9 cellular contexts compared by ENCODE assay signal in genomic region chr2:199485732-199486335, GRCh38. TPM values are rescaled to one million over a fixed set of nuclear protein-coding genes. Genes with fewer than 3 reads are reported as not detected.
DNase-seq lines count a peak whose midpoint lies in the region; ATAC-seq and TF ChIP-seq lines count a peak whose summit lies in the region.
"Had no signal": no experiment of that assay in that cellular context is flagged by ENCODE, and none has a peak within 500 bp of the region (broad histone marks: within the 10 kb centered on the region; RNA-seq: fewer than 3 reads in every experiment).

No MANE protein-coding gene starts in this region.

- CTCF ChIA-PET in IMR-90 (lab: Yijun Ruan, JAX) (interaction anchor here (0.6 to 1.8 kb wide), 14 partner anchors 11 to 1176 kb away, joined by 3 to 12 read pairs (median 3); no protein-coding TSS in a partner anchor), Panc1 (lab: Charles Lee) (interaction anchor here (0.6 to 2.2 kb wide), 6 partner anchors 14 to 1171 kb away, joined by 3 to 8 read pairs (median 4); no protein-coding TSS in a partner anchor)

- H3K4me2 ChIP-seq in IMR-90 (ENCODE audit: low read depth, low read length) = no peak overlapping the region

- no peaks in the 10 kb centered on the region for H3K9me1 ChIP-seq in IMR-90 (ENCODE audit: insufficient read depth, low read length)

- TF ChIP-seq RAD21 in IMR-90 (IDR thresholded peaks at IDR 0.05; ENCODE audit: low read length) = peak; percentile 77

- H3K18ac ChIP-seq in IMR-90 (ENCODE audit: low read depth, low read length) = no peak overlapping the region

- POLR2A ChIA-PET in IMR-90 (lab: Charles Lee; ENCODE audit: unreplicated experiment) = no interaction called here
- POLR2A ChIA-PET in Panc1 (lab: Charles Lee) = no interaction called here

- no peaks in the 10 kb centered on the region for H3K4me1 ChIP-seq in IMR-90 (ENCODE audit: control insufficient read depth, insufficient read depth, low read length)
- H3K4me1 ChIP-seq in Panc1 (ENCODE audit: control insufficient read depth, insufficient read depth, low read length) = no peaks in the 10 kb centered on the region

- no peak overlapping the region for H3K4ac ChIP-seq in IMR-90 (ENCODE audit: low read depth, low read length)

- WGBS in IMR-90 (ENCODE audit: extremely low coverage in 2 of 2, insufficient read length in 1 of 2), 2 experiments = no CpG with 5 or more reads among the region's 5 CpGs

- H2AK5ac ChIP-seq in IMR-90 (ENCODE audit: low read depth, low read length) = no peak overlapping the region

- no peak overlapping the region for H2BK15ac ChIP-seq in IMR-90 (ENCODE audit: low read depth, low read length)

- no peak overlapping the region for H2BK20ac ChIP-seq in IMR-90 (ENCODE audit: low read depth, low read length)

- H3K27me3 ChIP-seq in IMR-90 (ENCODE audit: control insufficient read depth, insufficient read depth, low read length) (no peaks in the 10 kb centered on the region), Panc1 (ENCODE audit: control insufficient read depth, insufficient read depth, low read length) (no peaks in the 10 kb centered on the region)

- H3K9ac ChIP-seq in IMR-90 (ENCODE audit: low read depth, low read length) = no peak overlapping the region

- no peak overlapping the region for H3K23ac ChIP-seq in IMR-90 (ENCODE audit: low read depth, low read length)

- no peak overlapping the region for H3K56ac ChIP-seq in IMR-90 (ENCODE audit: extremely low read depth, insufficient read depth, low read length)

- no peaks in the 10 kb centered on the region for H3K9me3 ChIP-seq in IMR-90 (ENCODE audit: control insufficient read depth, insufficient read depth, low read length)
- H3K9me3 ChIP-seq in Panc1 (ENCODE audit: control insufficient read depth, insufficient read depth, low read depth, low read length) = no peaks in the 10 kb centered on the region

- H2AK9ac ChIP-seq in IMR-90 (replicated peaks; ENCODE audit: low read depth, low read length, poor library complexity) = no peak overlapping the region

- TF ChIP-seq POLR2A in IMR-90 (IDR thresholded peaks at IDR 0.05; ENCODE audit: low read depth, low read length) = no peak

- no peak overlapping the region for H2BK5ac ChIP-seq in IMR-90 (ENCODE audit: low read depth, low read length, poor library complexity, severe bottlenecking)

- peak overlapping the region; percentile 37 for H2AFZ ChIP-seq in IMR-90 (replicated peaks; ENCODE audit: low read length, poor library complexity)

- H2BK120ac ChIP-seq in IMR-90 (ENCODE audit: low read depth, low read length) = no peak overlapping the region

- no TSS peak for BruUV-seq in IMR-90 (replicated peaks; lab: Mats Ljungman, UMichigan)
- BruUV-seq in Panc1 (replicated peaks; lab: Mats Ljungman, UMichigan) = no TSS peak

- H4K20me1 ChIP-seq in IMR-90 (ENCODE audit: insufficient read depth, low read length) = no peaks in the 10 kb centered on the region

- no peak overlapping the region for H3K27ac ChIP-seq in IMR-90 (ENCODE audit: insufficient read depth, low read length)
- H3K27ac ChIP-seq in Panc1 (ENCODE audit: low read length) = no peak overlapping the region

- intact Hi-C loops in IMR-90 (cut with micrococcal nuclease) (loop anchor here (1.0 to 5.0 kb wide), 2 partner anchors 376 to 829 kb away; no protein-coding TSS in a partner anchor), Panc1 (cut with micrococcal nuclease; ENCODE audit: unreplicated experiment) (loop anchor here (2.0 to 10.0 kb wide), 4 partner anchors 256 to 1171 kb away; no protein-coding TSS in a partner anchor)

- peak; percentile 60 for ATAC-seq in GM18511 (IDR thresholded peaks at IDR 0.05; ENCODE audit: unreplicated experiment)
- ATAC-seq in IMR-90 (ENCODE audit: low read depth) = peak; percentile 95
- peak; percentile 95 for ATAC-seq in Panc1
- ATAC-seq in HG02840 (IDR thresholded peaks at IDR 0.05; ENCODE audit: low FRiP score, unreplicated experiment) = no peak
- no peak for ATAC-seq in HG02981 (IDR thresholded peaks at IDR 0.05; ENCODE audit: unreplicated experiment)
- ATAC-seq: naive thymus-derived CD8-positive, alpha-beta T cell had no signal

- no peak overlapping the region for H3K4me3 ChIP-seq in IMR-90 (ENCODE audit: insufficient read depth, low read depth, low read length)
- no peak overlapping the region for H3K4me3 ChIP-seq in Panc1 (ENCODE audit: low read depth in 2 of 2, low read length in 2 of 2)

- TF ChIP-seq CTCF in IMR-90 (conservative IDR thresholded peaks at IDR 0.05; ENCODE audit: low read depth, low read length) = peak; percentile 80
- TF ChIP-seq CTCF in Panc1 (IDR thresholded peaks at IDR 0.05) = peak; percentile 89

- DNase-seq in CD1c-positive myeloid dendritic cell (ENCODE audit: extremely low spot score) (peak; percentile 35), IMR-90 (peak; percentile 49), Panc1 (ENCODE audit: low read depth, low spot score) (no peak), cerebellar cortex (ENCODE audit: low spot score) (peak; percentile 37), midbrain (lab: John Stamatoyannopoulos, UW) (peak; percentile 79)

- no peak overlapping the region for H4K5ac ChIP-seq in IMR-90 (ENCODE audit: low read depth, low read length)

- H3K36me3 ChIP-seq in IMR-90 (ENCODE audit: control insufficient read depth, insufficient read depth, low read length) (no peaks in the 10 kb centered on the region), Panc1 (ENCODE audit: control insufficient read depth, insufficient read depth, low read length) (no peaks in the 10 kb centered on the region)

- H4K8ac ChIP-seq in IMR-90 (ENCODE audit: low read depth in 2 of 2, low read length in 2 of 2) = no peak overlapping the region

- H3K79me1 ChIP-seq in IMR-90 (ENCODE audit: low read depth in 1 of 2, low read length in 2 of 2) = no peaks in the 10 kb centered on the region

- H3K14ac ChIP-seq in IMR-90 (replicated peaks; ENCODE audit: low read depth, low read length) = no peak overlapping the region

- in situ Hi-C loops in IMR-90 (cut with MboI; ENCODE audit: low sequenced_read_pairs) = loop anchor here (10.0 to 25.0 kb wide), 3 partner anchors 824 to 1171 kb away; no protein-coding TSS in a partner anchor
- in situ Hi-C loops in Panc1 (cut with HindIII; ENCODE audit: low pct_unique_long_range_greater_than_20kb, low sequenced_read_pairs) = no loop called here

- dilution Hi-C loops in IMR-90 (cut with HindIII; ENCODE audit: low sequenced_read_pairs, unreplicated experiment) = no loop called here

- H4K91ac ChIP-seq in IMR-90 (ENCODE audit: insufficient read depth, low read depth, low read length) = no peak overlapping the region

TF ChIP-seq in IMR-90, 13 proteins besides CTCF, POLR2A, EP300 and RAD21:
- TF ChIP-seq MAZ (IDR thresholded peaks at IDR 0.05; ENCODE audit: borderline replicate concordance, low read depth, low read length) = no peak
- no peak for TF ChIP-seq CHD1 (IDR thresholded peaks at IDR 0.05; ENCODE audit: low read depth, low read length)
- TF ChIP-seq MAFK (IDR thresholded peaks at IDR 0.05; ENCODE audit: low read depth, low read length) = no peak
- TF ChIP-seq USF2 (IDR thresholded peaks at IDR 0.05; ENCODE audit: low read depth, low read length) = no peak
- peak; percentile 51; the same call in 1 of the 2 replicates for TF ChIP-seq SMC3 (IDR thresholded peaks at IDR 0.05; ENCODE audit: low read depth, low read length)
- TF ChIP-seq MXI1 (IDR thresholded peaks at IDR 0.05; ENCODE audit: borderline replicate concordance, low read depth, low read length) = no peak

RNA-seq across cellular contexts. Expression of gene SATB2, which starts 28.1 kb away (rescaled TPM):
- total RNA-seq in IMR-90 (2012; rRNA removed) (8.4 and 9.2 TPM in 2 replicates), Panc1 (2021; ENCODE audit: unreplicated experiment) (43.2 TPM)
- polyA plus RNA-seq in IMR-90 (2012; rRNA removed) = 6.2 and 7.4 TPM in 2 replicates
- 3.4 and 3.9 TPM in 2 replicates for polyA plus RNA-seq in IMR-90 (2012; cell fraction: cytosol; rRNA removed)
- 20.7 and 32.9 TPM in 2 replicates for polyA plus RNA-seq in IMR-90 (2012; cell fraction: nucleus; rRNA removed; ENCODE audit: low replicate concordance)
- 17.9 TPM for polyA plus RNA-seq in Panc1 (2012; ENCODE audit: insufficient read length)

Comparison
In these comparisons a context has a peak if more than half of its experiments do, and no peak if none do; other contexts are left out.
1. ATAC-seq: peak in GM18511 (single experiment), IMR-90 (single experiment) and Panc1 (single experiment); none in HG02840 (single experiment) and HG02981 (single experiment).